ENCODE assay signal across 1 cellular context in genomic region chr15:99239545-99240198, GRCh38.
TF ChIP-seq lines count a peak whose summit lies in the region.

No MANE protein-coding gene starts in this region.

TF ChIP-seq in IMR-90, 13 proteins besides CTCF, POLR2A, EP300 and RAD21:
- TF ChIP-seq BHLHE40 (IDR thresholded peaks at IDR 0.05; ENCODE audit: low read depth, low read length) (no peak), FOS (IDR thresholded peaks at IDR 0.05; ENCODE audit: low read depth, low read length) (no peak), SMC3 (IDR thresholded peaks at IDR 0.05; ENCODE audit: low read depth, low read length) (no peak)
TF ChIP-seq in IMR-90: peak in this region for 0.
